In the genomic region with DNA sequence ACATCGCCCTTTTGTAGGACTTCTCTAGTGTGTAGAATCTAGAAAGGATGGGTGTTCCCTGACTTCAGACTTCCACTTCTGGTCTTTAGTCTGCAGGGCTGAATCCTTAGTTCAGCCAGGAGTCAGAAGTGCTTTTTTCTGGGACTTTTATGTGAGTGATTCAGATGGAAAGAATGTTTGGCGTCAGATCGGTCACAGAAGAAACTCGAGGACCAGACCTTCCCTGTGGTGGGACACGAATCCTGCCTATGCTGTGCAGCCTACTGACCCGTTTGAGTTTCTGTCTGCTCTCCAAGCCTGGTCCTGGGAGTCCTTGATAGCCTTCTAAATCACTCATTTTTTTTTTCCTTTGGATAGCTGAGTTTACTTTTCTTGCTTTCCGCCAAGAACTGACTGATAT, we compare ENCODE assay signal across 14 cellular contexts.
DNase-seq lines count a peak whose midpoint lies in the region; ATAC-seq and TF ChIP-seq lines count a peak whose summit lies in the region.
"Had no signal": no experiment of that assay in that cellular context is flagged by ENCODE, and none has a peak within 500 bp of the region (broad histone marks: within the 10 kb centered on the region; RNA-seq: fewer than 3 reads in every experiment).

No MANE protein-coding gene starts in this region.

- no TSS peak for BruUV-seq in IMR-90 (replicated peaks; lab: Mats Ljungman, UMichigan)
- no TSS peak for BruUV-seq in Calu3 (replicated peaks; lab: Mats Ljungman, UMichigan)

- no peak overlapping the region for H3K27ac Mint-ChIP-seq in Calu3 (ENCODE audit: unreplicated experiment)
- H3K27ac Mint-ChIP-seq: activated CD8-positive, alpha-beta T cell treated with anti-CD3 and anti-CD28 coated beads for 36 hours had no signal

- POLR2A ChIA-PET in IMR-90 (lab: Charles Lee; ENCODE audit: unreplicated experiment): no interaction called here
- POLR2A ChIA-PET in HEK293T (lab: Yijun Ruan, JAX): no interaction called here

- no peak overlapping the region for H2AK5ac ChIP-seq in IMR-90 (ENCODE audit: low read depth, low read length)

- WGBS in IMR-90 (ENCODE audit: extremely low coverage in 2 of 2, insufficient read length in 1 of 2), 2 experiments: 0% methylated on average over 3 of the region's 7 CpGs; no CpG with 5 or more reads in 1 of the 2 experiments
- WGBS in mesodermal cell (ENCODE audit: insufficient coverage in 2 of 2), 2 experiments: 31 to 50% methylated on average over 5 of the region's 7 CpGs

- H4K91ac ChIP-seq in IMR-90 (ENCODE audit: insufficient read depth, low read depth, low read length): no peak overlapping the region; the same call in 1 of the 2 replicates

- no peaks in the 10 kb centered on the region for H4K20me1 ChIP-seq in IMR-90 (ENCODE audit: insufficient read depth, low read length)

- ATAC-seq in IMR-90 (ENCODE audit: low read depth): peak; percentile 88
- ATAC-seq: activated CD8-positive, alpha-beta T cell treated with anti-CD3 and anti-CD28 coated beads for 36 hours; left colon had no signal

- no peaks in the 10 kb centered on the region for H3K27me3 Mint-ChIP-seq in Calu3 (ENCODE audit: unreplicated experiment)
- H3K27me3 Mint-ChIP-seq: activated CD8-positive, alpha-beta T cell treated with anti-CD3 and anti-CD28 coated beads for 36 hours had no signal

- in situ Hi-C loops in IMR-90 (cut with MboI; ENCODE audit: low sequenced_read_pairs): no loop called here

- H3K4me1 ChIP-seq in IMR-90 (ENCODE audit: control insufficient read depth, insufficient read depth, low read length): no peaks in the 10 kb centered on the region
- H3K4me1 ChIP-seq in mesodermal cell (ENCODE audit: control insufficient read depth, insufficient read depth, low read length, poor library complexity, severe bottlenecking): peaks cover 6% of the 10 kb centered on the region
- H3K4me1 ChIP-seq: vagina had no signal

- peak overlapping the region in 1 of 2 experiments; percentile 77; a peak in 2 of 4 replicates for H4K8ac ChIP-seq in IMR-90 (ENCODE audit: low read depth in 2 of 2, low read length in 2 of 2)

- H4K5ac ChIP-seq in IMR-90 (ENCODE audit: low read depth, low read length): no peak overlapping the region

- no peak overlapping the region for H3K9ac ChIP-seq in IMR-90 (ENCODE audit: low read depth, low read length)

- no peaks in the 10 kb centered on the region for H3K27me3 ChIP-seq in IMR-90 (ENCODE audit: control insufficient read depth, insufficient read depth, low read length)
- H3K27me3 ChIP-seq: BE2C, vagina had no signal

- no peak overlapping the region for H2AK9ac ChIP-seq in IMR-90 (replicated peaks; ENCODE audit: low read depth, low read length, poor library complexity)

- no peak for TF ChIP-seq CTCF in IMR-90 (conservative IDR thresholded peaks at IDR 0.05; ENCODE audit: low read depth, low read length)
- no peak for TF ChIP-seq CTCF in Calu3 (IDR thresholded peaks at IDR 0.05; ENCODE audit: unreplicated experiment)

- no peak overlapping the region for H3K4me3 ChIP-seq in IMR-90 (ENCODE audit: insufficient read depth, low read depth, low read length)
- H3K4me3 ChIP-seq in mesodermal cell (ENCODE audit: extremely low read depth, insufficient read depth, low read length, poor library complexity, severe bottlenecking): no peak overlapping the region
- H3K4me3 ChIP-seq: vagina had no signal

- no peaks in the 10 kb centered on the region for H3K9me3 ChIP-seq in IMR-90 (ENCODE audit: control insufficient read depth, insufficient read depth, low read length)
- H3K9me3 ChIP-seq in mesodermal cell (ENCODE audit: control insufficient read depth, low read length): no peaks in the 10 kb centered on the region
- H3K9me3 ChIP-seq: BE2C, vagina had no signal

- no peak for TF ChIP-seq POLR2A in IMR-90 (IDR thresholded peaks at IDR 0.05; ENCODE audit: low read depth, low read length)

- intact Hi-C loops in IMR-90 (cut with micrococcal nuclease) (no loop called here), Calu3 (cut with micrococcal nuclease; ENCODE audit: unreplicated experiment) (no loop called here)

- H3K56ac ChIP-seq in IMR-90 (ENCODE audit: extremely low read depth, insufficient read depth, low read length): 0 out of 2 replicates have a peak overlapping the region, but pooled peaks have one; percentile 13

- peak overlapping the region; percentile 70; the same call in 1 of the 2 replicates for H3K14ac ChIP-seq in IMR-90 (replicated peaks; ENCODE audit: low read depth, low read length)

- H3K4me3 Mint-ChIP-seq in Calu3 (ENCODE audit: low read depth, unreplicated experiment): no peak overlapping the region
- H3K4me3 Mint-ChIP-seq: activated CD8-positive, alpha-beta T cell treated with anti-CD3 and anti-CD28 coated beads for 36 hours had no signal

- peak overlapping the region; percentile 87; the same call in 1 of the 2 replicates for H2BK20ac ChIP-seq in IMR-90 (ENCODE audit: low read depth, low read length)

- H3K27ac ChIP-seq in IMR-90 (ENCODE audit: insufficient read depth, low read length) (no peak overlapping the region), mesodermal cell (ENCODE audit: low read depth, low read length, severe bottlenecking) (peak overlapping the region; percentile 67)
- H3K27ac ChIP-seq: vagina had no signal

- no peak overlapping the region for H3K23ac ChIP-seq in IMR-90 (ENCODE audit: low read depth, low read length)

- H3K9me3 Mint-ChIP-seq in Calu3 (ENCODE audit: low read depth, unreplicated experiment): no peaks in the 10 kb centered on the region
- H3K9me3 Mint-ChIP-seq: activated CD8-positive, alpha-beta T cell treated with anti-CD3 and anti-CD28 coated beads for 36 hours had no signal

- H2BK5ac ChIP-seq in IMR-90 (ENCODE audit: low read depth, low read length, poor library complexity, severe bottlenecking): peak overlapping the region; percentile 90

- peak overlapping the region; percentile 70; the same call in 1 of the 2 replicates for H3K18ac ChIP-seq in IMR-90 (ENCODE audit: low read depth, low read length)

- peak overlapping the region; percentile 91 for H2BK120ac ChIP-seq in IMR-90 (ENCODE audit: low read depth, low read length)

- peak overlapping the region; percentile 41; the same call in 1 of the 3 replicates for H2BK15ac ChIP-seq in IMR-90 (ENCODE audit: low read depth, low read length)

- dilution Hi-C loops in IMR-90 (cut with HindIII; ENCODE audit: low sequenced_read_pairs, unreplicated experiment): no loop called here

- CTCF ChIA-PET in IMR-90 (lab: Yijun Ruan, JAX): no interaction called here
- CTCF ChIA-PET in Calu3 (lab: Charles Lee): no interaction called here
- CTCF ChIA-PET in HEK293T (lab: Yijun Ruan, JAX): no interaction called here

- peak overlapping the region; percentile 58 for H2AFZ ChIP-seq in IMR-90 (replicated peaks; ENCODE audit: low read length, poor library complexity)

- H3K36me3 Mint-ChIP-seq in Calu3 (ENCODE audit: insufficient read depth, unreplicated experiment): no peaks in the 10 kb centered on the region

- peak overlapping the region; percentile 73 for H3K4ac ChIP-seq in IMR-90 (ENCODE audit: low read depth, low read length)

- H3K4me1 Mint-ChIP-seq in Calu3 (ENCODE audit: low read depth, unreplicated experiment): no peaks in the 10 kb centered on the region

- no peaks in the 10 kb centered on the region for H3K79me1 ChIP-seq in IMR-90 (ENCODE audit: low read depth in 1 of 2, low read length in 2 of 2)

- DNase-seq in AG08395 (ENCODE audit: low spot score) (peak; percentile 80), IMR-90 (peak; percentile 75), dermis blood vessel endothelial cell (peak; percentile 7), Calu3 (no peak), HEK293T (ENCODE audit: extremely low spot score) (no peak), NCI-H1417 treated with DMSO at 0.1 percent for 48 hours (lab: John Stamatoyannopoulos, UW) (no peak), globus pallidus (ENCODE audit: low spot score) (no peak)
- DNase-seq: activated CD8-positive, alpha-beta T cell treated with anti-CD3 and anti-CD28 coated beads for 36 hours; BE2C; left colon; NCI-H1436; NCI-H774 had no signal

- H3K36me3 ChIP-seq in IMR-90 (ENCODE audit: control insufficient read depth, insufficient read depth, low read length): no peaks in the 10 kb centered on the region
- H3K36me3 ChIP-seq in mesodermal cell (ENCODE audit: control insufficient read depth, insufficient read depth, low read length): no peaks in the 10 kb centered on the region
- H3K36me3 ChIP-seq: BE2C, vagina had no signal

- no peak for TF ChIP-seq RAD21 in IMR-90 (IDR thresholded peaks at IDR 0.05; ENCODE audit: low read length)

- peak overlapping the region; percentile 82 for H3K4me2 ChIP-seq in IMR-90 (ENCODE audit: low read depth, low read length)

- no peaks in the 10 kb centered on the region for H3K9me1 ChIP-seq in IMR-90 (ENCODE audit: insufficient read depth, low read length)

TF ChIP-seq in IMR-90, 13 proteins besides CTCF, POLR2A, EP300 and RAD21 (continues in another document):
- TF ChIP-seq MAFK (IDR thresholded peaks at IDR 0.05; ENCODE audit: low read depth, low read length) (no peak), RFX5 (IDR thresholded peaks at IDR 0.05; ENCODE audit: low read depth, low read length) (no peak), SMC3 (IDR thresholded peaks at IDR 0.05; ENCODE audit: low read depth, low read length) (no peak), CHD1 (IDR thresholded peaks at IDR 0.05; ENCODE audit: low read depth, low read length) (no peak), MXI1 (IDR thresholded peaks at IDR 0.05; ENCODE audit: borderline replicate concordance, low read depth, low read length) (no peak)

TF ChIP-seq in HEK293T, 16 proteins besides CTCF, POLR2A, EP300 and RAD21:
- no peak for TF ChIP-seq FOXM1 (IDR thresholded peaks at IDR 0.05; ENCODE audit: borderline replicate concordance)
- no peak for TF ChIP-seq SP1 (IDR thresholded peaks at IDR 0.05)
- no peak for TF ChIP-seq FOXK2 (IDR thresholded peaks at IDR 0.05)
- TF ChIP-seq L3MBTL2 (conservative IDR thresholded peaks at IDR 0.05): no peak
- no peak for TF ChIP-seq SUZ12 (IDR thresholded peaks at IDR 0.05)
TF ChIP-seq in HEK293T: peak in this region for 0.

Comparison
In these comparisons a context has a peak if more than half of its experiments do, and no peak if none do; other contexts are left out.
1. DNase-seq: peak in AG08395 (single experiment), IMR-90 (single experiment) and dermis blood vessel endothelial cell (single experiment); none in Calu3 (single experiment), HEK293T (single experiment), NCI-H1417 treated with DMSO at 0.1 percent for 48 hours (single experiment) and globus pallidus (single experiment).